25 cellular contexts compared by ENCODE assay signal in the genomic region with DNA sequence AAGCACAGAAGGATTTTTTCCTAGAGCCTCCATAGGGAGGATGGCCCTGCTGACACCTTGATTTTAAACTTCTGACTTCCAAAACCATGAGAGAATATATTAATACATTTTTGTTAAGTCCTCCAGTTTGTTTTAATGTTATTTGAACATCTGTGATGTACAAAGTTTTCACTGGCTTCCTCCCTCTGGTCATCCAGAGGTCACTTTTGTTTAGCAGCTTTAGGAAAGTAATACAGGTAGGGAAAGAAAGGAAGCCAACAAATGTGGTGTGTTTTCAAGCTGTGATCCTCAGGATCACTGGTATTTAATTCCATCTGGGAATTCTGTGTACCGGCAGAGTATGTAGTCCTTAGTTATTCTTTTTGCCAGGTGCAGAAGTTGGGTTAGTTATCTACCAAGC.
"Had no signal": no experiment of that assay in that cellular context is flagged by ENCODE, and none has a peak within 500 bp of the region (broad histone marks: within the 10 kb centered on the region; RNA-seq: fewer than 3 reads in every experiment).

No MANE protein-coding gene starts in this region.

- DNase-seq: stimulated activated CD4-positive, alpha-beta T cell treated with anti-CD3 and anti-CD28 coated beads, Interleukin-2, amount 100 ng/mL, for 48 hours; stimulated activated CD4-positive, alpha-beta T cell treated with anti-CD3 and anti-CD28 coated beads, Interleukin-4, amount 100 ng/mL, for 1 hour; stimulated activated CD4-positive, alpha-beta T cell treated with anti-CD3 and anti-CD28 coated beads, Interleukin-4, amount 100 ng/mL, for 24 hours; stimulated activated CD4-positive, alpha-beta T cell treated with anti-CD3 and anti-CD28 coated beads, Interleukin-4, amount 100 ng/mL, for 4 hours; stimulated activated CD8-positive, alpha-beta memory T cell treated with anti-CD3 and anti-CD28 coated beads, Interleukin-4, amount 100 ng/mL, for 48 hours; stimulated activated naive B cell treated with anti-CD40 and anti-IgM and Interleukin-4, amounts not matched to agents 10 μg/mL and 1 μg/mL and 100 μg/mL, for 72 hours; stimulated activated naive CD4-positive, alpha-beta T cell; stimulated activated naive CD4-positive, alpha-beta T cell treated with Interleukin-2 at 50 U/mL for 16 hours; stimulated activated naive CD8-positive, alpha-beta T cell treated with anti-CD3 and anti-CD28 coated beads, Interleukin-15, amount 100 ng/mL, for 72 hours; stimulated activated naive CD8-positive, alpha-beta T cell treated with anti-CD3 and anti-CD28 coated beads, Interleukin-15, Interleukin-2, amounts not matched to agents 100 U/mL and 50 U/mL, for 24 hours; stomach; substantia nigra; testis; thyroid gland; tibial artery; transverse colon; upper lobe of left lung; upper lobe of right lung; uterus had no signal

- H3K27me3 ChIP-seq: stomach, suprapubic skin, testis, thyroid gland, tibial artery, tibial nerve, transverse colon, upper lobe of left lung, upper lobe of right lung, uterus, vagina had no signal

- H3K4me3 ChIP-seq: stomach, suprapubic skin, testis, thoracic aorta, thyroid gland, tibial artery, tibial nerve, transverse colon, upper lobe of left lung, upper lobe of right lung, uterus, vagina had no signal

- H3K9me3 ChIP-seq: stomach, suprapubic skin, testis, thoracic aorta, thyroid gland, tibial artery, tibial nerve, transverse colon, upper lobe of right lung, uterus, vagina had no signal

- H3K27ac ChIP-seq: stomach, suprapubic skin, testis, thoracic aorta, thyroid gland, tibial artery, tibial nerve, transverse colon, upper lobe of left lung, upper lobe of right lung, uterus, vagina had no signal

- H3K4me1 ChIP-seq: stomach, suprapubic skin, testis, thyroid gland, tibial artery, tibial nerve, transverse colon, upper lobe of left lung, upper lobe of right lung, uterus, vagina had no signal

- ATAC-seq: stimulated activated memory B cell treated with anti-CD40 and anti-IgM and Interleukin-4, amounts not matched to agents 10 μg/mL and 1 μg/mL and 100 μg/mL, for 72 hours; stimulated activated naive B cell treated with anti-CD40 and anti-IgM and Interleukin-4, amounts not matched to agents 10 μg/mL and 1 μg/mL and 100 μg/mL, for 72 hours; stimulated activated naive CD8-positive, alpha-beta T cell treated with anti-CD3 and anti-CD28 coated beads, Interleukin-15, amount 100 ng/mL, for 72 hours; stimulated activated naive CD8-positive, alpha-beta T cell treated with anti-CD3 and anti-CD28 coated beads, Interleukin-15, Interleukin-2, amounts not matched to agents 100 U/mL and 50 U/mL, for 24 hours; upper lobe of right lung had no signal

- H3K36me3 ChIP-seq: stomach, suprapubic skin, thoracic aorta, thyroid gland, tibial artery, tibial nerve, transverse colon, upper lobe of left lung, upper lobe of right lung, uterus, vagina had no signal

- FAIRE-seq: urothelium cell line had no signal
